Comparison of ENCODE assay signal across 9 cellular contexts in the genomic region with DNA sequence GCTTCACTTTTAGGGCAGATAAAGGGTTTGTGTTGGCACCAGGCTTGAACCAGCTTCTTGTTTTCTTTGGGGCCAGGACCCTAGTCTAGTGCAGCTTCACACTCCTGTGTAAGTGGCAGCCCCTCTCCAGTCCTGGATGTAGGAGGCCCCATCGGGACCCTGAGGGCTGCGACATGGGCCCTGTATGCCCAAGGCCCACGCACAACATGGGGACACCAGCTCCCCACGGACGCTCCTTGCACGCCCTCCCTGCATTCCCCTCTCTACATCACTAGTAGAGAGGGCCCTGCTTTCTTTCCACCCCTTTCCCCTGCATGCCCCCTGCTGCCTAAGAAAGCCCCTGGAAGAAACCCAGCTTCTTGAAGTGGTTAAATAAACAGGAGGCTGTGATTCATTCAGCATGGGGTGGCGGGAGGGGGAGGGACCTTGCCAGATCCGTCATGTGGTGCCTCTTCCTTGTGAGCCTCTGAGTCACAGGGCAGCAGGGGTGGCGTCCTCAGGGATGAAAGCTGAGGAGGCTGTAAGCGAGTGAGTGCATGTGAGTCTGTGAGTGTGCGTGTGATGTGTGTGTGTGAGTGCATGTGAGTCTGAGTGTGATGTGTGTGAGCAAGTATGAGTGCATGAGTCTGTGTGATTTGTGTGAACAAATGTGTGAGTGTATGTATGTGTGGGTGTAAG. TPM values are rescaled to one million over a fixed set of nuclear protein-coding genes. Genes with fewer than 3 reads are reported as not detected.
DNase-seq lines count a peak whose midpoint lies in the region; ATAC-seq, FAIRE-seq and TF ChIP-seq lines count a peak whose summit lies in the region.
"Had no signal": no experiment of that assay in that cellular context is flagged by ENCODE, and none has a peak within 500 bp of the region (broad histone marks: within the 10 kb centered on the region; RNA-seq: fewer than 3 reads in every experiment).

No MANE protein-coding gene starts in this region.

- DNase-seq in H54 (ENCODE audit: insufficient read length, low spot score) (peak; percentile 90), T-cell (no peak), omental fat pad (ENCODE audit: low spot score) (peak; percentile 93), ureter (ENCODE audit: low spot score) (peak; percentile 95), cerebellum (ENCODE audit: low spot score) (no peak)

- POLR2A ChIA-PET in T-cell (lab: Charles Lee), result no interaction called here

- no peak for FAIRE-seq in H54 (lab: Jason Lieb, UNC)

- no peak overlapping the region for H3K27ac Mint-ChIP-seq in T-cell
- H3K27ac Mint-ChIP-seq: nephron had no signal

- ATAC-seq in T-cell (replicated peaks in 1 of 4), result peak in 3 of 4 experiments; percentile 15 to 65 (median 59)
- peak; percentile 98 for ATAC-seq in esophagus mucosa
- ATAC-seq in omental fat pad (ENCODE audit: low FRiP score), result peak; percentile 92
- no peak for ATAC-seq in HG02678 (IDR thresholded peaks at IDR 0.05; ENCODE audit: unreplicated experiment)
- no peak for ATAC-seq in GM19395 (IDR thresholded peaks at IDR 0.05; ENCODE audit: unreplicated experiment)

- CTCF ChIA-PET in T-cell (lab: Charles Lee), result no interaction called here

- H3K9me3 Mint-ChIP-seq in T-cell, result no peaks in the 10 kb centered on the region
- H3K9me3 Mint-ChIP-seq: nephron had no signal

- H3K27me3 Mint-ChIP-seq in T-cell, result no peaks in the 10 kb centered on the region

- TF ChIP-seq CTCF in omental fat pad (IDR thresholded peaks at IDR 0.05), result no peak

- no peak for TF ChIP-seq POLR2A in H54 (IDR thresholded peaks at IDR 0.05; ENCODE audit: low read depth, low read length)

- no peak overlapping the region for H3K4me3 Mint-ChIP-seq in T-cell
- H3K4me3 Mint-ChIP-seq: nephron had no signal

- H3K4me1 Mint-ChIP-seq in T-cell, result no peaks in the 10 kb centered on the region

- H3K36me3 Mint-ChIP-seq in T-cell, result no peaks in the 10 kb centered on the region

RNA-seq across cellular contexts. Expression of gene COPS8, which starts 42.5 kb away (rescaled TPM):
- total RNA-seq in T-cell (10 to 100 TPM; 27.6 to 49.4 (median 30.2) TPM), esophagus mucosa (22.7 TPM), omental fat pad (100 to 1,000 TPM in 1 of 4 donors, 10 to 100 TPM in 3; 76.4 to 105 (median 90.5) TPM), ureter (46.1 TPM), cerebellum (108 TPM)

Comparison
In these comparisons a context has a peak if more than half of its experiments do, and no peak if none do; other contexts are left out.
1. DNase-seq: peak in H54 (single experiment), omental fat pad (single experiment) and ureter (single experiment); none in T-cell (0 of 34) and cerebellum (single experiment).
2. ATAC-seq: peak in T-cell (3 of 4), esophagus mucosa (single experiment) and omental fat pad (single experiment); none in HG02678 (single experiment) and GM19395 (single experiment).